ENCODE assay signal across 24 cellular contexts in genomic region chr1:223483511-223483910, GRCh38.
DNase-seq lines count a peak whose midpoint lies in the region; ATAC-seq and TF ChIP-seq lines count a peak whose summit lies in the region.
"Had no signal": no experiment of that assay in that cellular context is flagged by ENCODE, and none has a peak within 500 bp of the region (broad histone marks: within the 10 kb centered on the region; RNA-seq: fewer than 3 reads in every experiment).

No MANE protein-coding gene starts in this region.

- H3K36me3 Mint-ChIP-seq in natural killer cell (no peaks in the 10 kb centered on the region), T-helper 17 cell (ENCODE audit: low read depth) (peaks cover 3% of the 10 kb centered on the region)
- no peaks in the 10 kb centered on the region for H3K36me3 Mint-ChIP-seq in natural killer cell treated with Interleukin-12 subunit alpha and Interleukin-12 subunit beta and Interleukin-15 and Interleukin-18, amount 100 ng/mL, for 72 hours
- no peaks in the 10 kb centered on the region for H3K36me3 Mint-ChIP-seq in stimulated activated naive B cell treated with anti-CD40 and anti-IgM and Interleukin-4, amounts not matched to agents 10 μg/mL and 1 μg/mL and 100 μg/mL, for 72 hours
- H3K36me3 Mint-ChIP-seq: CD14-positive monocyte; CD4-positive, alpha-beta memory T cell; CD4-positive, CD25-positive, alpha-beta regulatory T cell; CD8-positive, alpha-beta memory T cell had no signal

- H3K27ac Mint-ChIP-seq in natural killer cell (peak overlapping the region; percentile 6 to 69), T-helper 17 cell (peak overlapping the region; percentile 49)
- H3K27ac Mint-ChIP-seq in natural killer cell treated with Interleukin-12 subunit alpha and Interleukin-12 subunit beta and Interleukin-15 and Interleukin-18, amount 100 ng/mL, for 72 hours: no peak overlapping the region
- H3K27ac Mint-ChIP-seq in stimulated activated naive B cell treated with anti-CD40 and anti-IgM and Interleukin-4, amounts not matched to agents 10 μg/mL and 1 μg/mL and 100 μg/mL, for 72 hours: no peak overlapping the region

- H3K27me3 Mint-ChIP-seq in natural killer cell (ENCODE audit: low read depth in 2 of 2) (peaks cover 19 to 25% of the 10 kb centered on the region in 2 donors), T-helper 17 cell (peaks cover 27% of the 10 kb centered on the region)
- H3K27me3 Mint-ChIP-seq in natural killer cell treated with Interleukin-12 subunit alpha and Interleukin-12 subunit beta and Interleukin-15 and Interleukin-18, amount 100 ng/mL, for 72 hours: peaks cover 16 to 19% of the 10 kb centered on the region in 2 donors
- H3K27me3 Mint-ChIP-seq in stimulated activated naive B cell treated with anti-CD40 and anti-IgM and Interleukin-4, amounts not matched to agents 10 μg/mL and 1 μg/mL and 100 μg/mL, for 72 hours: peaks cover 28 to 34% of the 10 kb centered on the region in 2 donors

- TF ChIP-seq CTCF in natural killer cell (IDR thresholded peaks at IDR 0.05): no peak

- no peaks in the 10 kb centered on the region for H3K9me3 Mint-ChIP-seq in natural killer cell
- H3K9me3 Mint-ChIP-seq in natural killer cell treated with Interleukin-12 subunit alpha and Interleukin-12 subunit beta and Interleukin-15 and Interleukin-18, amount 100 ng/mL, for 72 hours: no peaks in the 10 kb centered on the region
- peaks cover 0 to 1% of the 10 kb centered on the region in 2 donors for H3K9me3 Mint-ChIP-seq in stimulated activated naive B cell treated with anti-CD40 and anti-IgM and Interleukin-4, amounts not matched to agents 10 μg/mL and 1 μg/mL and 100 μg/mL, for 72 hours
- H3K9me3 Mint-ChIP-seq: CD4-positive, alpha-beta memory T cell; CD4-positive, CD25-positive, alpha-beta regulatory T cell had no signal

- DNase-seq in natural killer cell (no peak), T-helper 17 cell (no peak), mesenteric fat pad (ENCODE audit: low spot score) (peak; percentile 74)
- DNase-seq in natural killer cell treated with Interleukin-12 subunit alpha and Interleukin-12 subunit beta and Interleukin-15 and Interleukin-18, amount 100 ng/mL, for 72 hours (ENCODE audit: low spot score): no peak
- no peak for DNase-seq in stimulated activated naive B cell treated with anti-CD40 and anti-IgM and Interleukin-4, amounts not matched to agents 10 μg/mL and 1 μg/mL and 100 μg/mL, for 72 hours
- no peak for DNase-seq in activated CD4-positive, CD25-positive, alpha-beta regulatory T cell treated with anti-CD3 and anti-CD28 coated beads, Interleukin-2, amount 50 U/mL, for 72 hours
- DNase-seq: 8988T; ACHN; BE2C; C1 segment of cervical spinal cord; CD8-positive, alpha-beta memory T cell; COR-L47; DMS 273 treated with DMSO at 0.1 percent for 48 hours; DMS153; DMS53; DMS79; DND-41; EL; GDM1 had no signal

- H3K4me1 Mint-ChIP-seq in natural killer cell: peaks cover 8 to 9% of the 10 kb centered on the region in 2 donors
- peaks cover 11 to 12% of the 10 kb centered on the region in 2 donors for H3K4me1 Mint-ChIP-seq in natural killer cell treated with Interleukin-12 subunit alpha and Interleukin-12 subunit beta and Interleukin-15 and Interleukin-18, amount 100 ng/mL, for 72 hours (ENCODE audit: low read depth in 2 of 2)
- peaks cover 17% of the 10 kb centered on the region for H3K4me1 Mint-ChIP-seq in T-helper 17 cell
- no peaks in the 10 kb centered on the region for H3K4me1 Mint-ChIP-seq in stimulated activated naive B cell treated with anti-CD40 and anti-IgM and Interleukin-4, amounts not matched to agents 10 μg/mL and 1 μg/mL and 100 μg/mL, for 72 hours

- ATAC-seq in natural killer cell: no peak
- ATAC-seq in natural killer cell treated with Interleukin-12 subunit alpha and Interleukin-12 subunit beta and Interleukin-15 and Interleukin-18, amount 100 ng/mL, for 72 hours: no peak
- no peak for ATAC-seq in T-helper 17 cell
- no peak for ATAC-seq in stimulated activated naive B cell treated with anti-CD40 and anti-IgM and Interleukin-4, amounts not matched to agents 10 μg/mL and 1 μg/mL and 100 μg/mL, for 72 hours (replicated peaks)
- no peak for ATAC-seq in GM19452 (IDR thresholded peaks at IDR 0.05; ENCODE audit: unreplicated experiment)

- no peaks in the 10 kb centered on the region for H3K9me3 ChIP-seq in T-helper 17 cell (ENCODE audit: control insufficient read depth, low read length, poor library complexity, severe bottlenecking)
- H3K9me3 ChIP-seq: BE2C, BLaER1 had no signal

- H3K4me3 Mint-ChIP-seq in natural killer cell (no peak overlapping the region), T-helper 17 cell (no peak overlapping the region)
- no peak overlapping the region for H3K4me3 Mint-ChIP-seq in natural killer cell treated with Interleukin-12 subunit alpha and Interleukin-12 subunit beta and Interleukin-15 and Interleukin-18, amount 100 ng/mL, for 72 hours
- no peak overlapping the region for H3K4me3 Mint-ChIP-seq in stimulated activated naive B cell treated with anti-CD40 and anti-IgM and Interleukin-4, amounts not matched to agents 10 μg/mL and 1 μg/mL and 100 μg/mL, for 72 hours
- H3K4me3 Mint-ChIP-seq: CD14-positive monocyte; CD4-positive, CD25-positive, alpha-beta regulatory T cell had no signal

- intact Hi-C loops in natural killer cell (cut with micrococcal nuclease): no loop called here

Comparison
In these comparisons a context has a peak if more than half of its experiments do, and no peak if none do; other contexts are left out.
1. H3K27ac Mint-ChIP-seq: peak in natural killer cell (2 of 2) and T-helper 17 cell (single experiment); none in natural killer cell treated with Interleukin-12 subunit alpha and Interleukin-12 subunit beta and Interleukin-15 and Interleukin-18, amount 100 ng/mL, for 72 hours (0 of 2) and stimulated activated naive B cell treated with anti-CD40 and anti-IgM and Interleukin-4, amounts not matched to agents 10 μg/mL and 1 μg/mL and 100 μg/mL, for 72 hours (single experiment).